ENCODE assay signal across 20 cellular contexts in genomic region chr2:145812163-145812554, GRCh38.
DNase-seq lines count a peak whose midpoint lies in the region; ATAC-seq, FAIRE-seq and TF ChIP-seq lines count a peak whose summit lies in the region.
"Had no signal": no experiment of that assay in that cellular context is flagged by ENCODE, and none has a peak within 500 bp of the region (broad histone marks: within the 10 kb centered on the region; RNA-seq: fewer than 3 reads in every experiment).

No MANE protein-coding gene starts in this region.

- H3K9ac ChIP-seq in K562 (ENCODE audit: insufficient read depth in 1 of 2, low read depth in 2 of 2, low read length in 2 of 2), result no peak overlapping the region; a peak in 1 of 4 replicates

- H3K27me3 Mint-ChIP-seq in HFFc6 (ENCODE audit: insufficient read depth), result no peaks in the 10 kb centered on the region
- H3K27me3 Mint-ChIP-seq in nephron (ENCODE audit: low read depth), result no peaks in the 10 kb centered on the region
- H3K27me3 Mint-ChIP-seq: activated CD4-positive, alpha-beta T cell treated with anti-CD3 and anti-CD28 coated beads for 36 hours; activated naive CD8-positive, alpha-beta T cell treated with anti-CD3 and anti-CD28 coated beads, Interleukin-2, amount 50 U/mL, for 24 hours; stimulated activated memory B cell treated with anti-CD40 and anti-IgM and Interleukin-4, amounts not matched to agents 10 μg/mL and 1 μg/mL and 100 μg/mL, for 72 hours had no signal

- no peaks in the 10 kb centered on the region for H3K9me1 ChIP-seq in K562 (ENCODE audit: control insufficient read depth, insufficient read depth, low read length)

- TF ChIP-seq POLR2A in K562 (conservative IDR thresholded peaks at IDR 0.05) (no peak), breast epithelium (IDR thresholded peaks at IDR 0.05) (no peak)

- POLR2A ChIA-PET in K562 (lab: Yijun Ruan, JAX), result interaction anchor here (0.5 kb wide), 1 partner anchor 43 kb away, joined by 3 read pairs; no protein-coding TSS in a partner anchor

- H4K20me1 ChIP-seq in K562 (replicated peaks; ENCODE audit: control insufficient read depth, insufficient read depth, low read length), result no peaks in the 10 kb centered on the region

- TF ChIP-seq EP300 in K562 (IDR thresholded peaks at IDR 0.05; ENCODE audit: low read length), result no peak

- H3K4me2 ChIP-seq in K562 (ENCODE audit: insufficient read depth, low read length), result peak overlapping the region; percentile 32; the same call in 1 of the 2 replicates

- H3K4me1 ChIP-seq in K562 (replicated peaks in 1 of 2; ENCODE audit: control insufficient read depth in 2 of 2, insufficient read depth in 2 of 2, low read length in 2 of 2), result peaks cover 0 to 13% of the 10 kb centered on the region in 2 experiments; a peak in 2 of 5 replicates
- H3K4me1 ChIP-seq in breast epithelium, result no peaks in the 10 kb centered on the region
- H3K4me1 ChIP-seq: lower lobe of right lung, testis had no signal

- H3K27ac ChIP-seq in K562 (ENCODE audit: extremely low read depth, low read depth, low read length), result peak overlapping the region; percentile 42; the same call in 2 of the 3 replicates
- no peak overlapping the region for H3K27ac ChIP-seq in breast epithelium
- H3K27ac ChIP-seq: lower lobe of right lung, testis had no signal

- H3K27me3 ChIP-seq in K562 (ENCODE audit: control insufficient read depth in 2 of 2, insufficient read depth in 2 of 2, low read length in 2 of 2) (no peaks in the 10 kb centered on the region), breast epithelium (no peaks in the 10 kb centered on the region)
- H3K27me3 ChIP-seq: testis had no signal

- intact Hi-C loops in K562 (cut with micrococcal nuclease), result no loop called here
- intact Hi-C loops in breast epithelium (cut with DNase I; ENCODE audit: low total_unique reads), result no loop called here

- no peak for TF ChIP-seq RAD21 in K562 (CRISPR knock-in tag; conservative IDR thresholded peaks at IDR 0.05 in 1 of 2, IDR thresholded peaks at IDR 0.05 in 1 of 2)

- H3K4me3 ChIP-seq in K562, result no peak overlapping the region
- no peak overlapping the region for H3K4me3 ChIP-seq in breast epithelium
- H3K4me3 ChIP-seq: lower lobe of right lung, testis had no signal

- peak overlapping the region; percentile 86 for H2AFZ ChIP-seq in K562 (ENCODE audit: low read depth, low read length)

- H3K9me3 ChIP-seq in K562 (replicated peaks; ENCODE audit: control insufficient read depth, insufficient read depth, low read depth, low read length) (no peaks in the 10 kb centered on the region), breast epithelium (no peaks in the 10 kb centered on the region)
- H3K9me3 ChIP-seq: lower lobe of right lung, testis had no signal

- FAIRE-seq in K562 (lab: Jason Lieb, UNC), result peak; percentile 66
- FAIRE-seq: islet of Langerhans had no signal

- peak; percentile 61 for ATAC-seq in K562
- ATAC-seq: activated CD4-positive, alpha-beta T cell treated with anti-CD3 and anti-CD28 coated beads for 36 hours; activated naive CD8-positive, alpha-beta T cell treated with anti-CD3 and anti-CD28 coated beads, Interleukin-2, amount 50 U/mL, for 24 hours; CD8-positive, alpha-beta T cell; lower lobe of right lung; stimulated activated memory B cell treated with anti-CD40 and anti-IgM and Interleukin-4, amounts not matched to agents 10 μg/mL and 1 μg/mL and 100 μg/mL, for 72 hours had no signal

- TF ChIP-seq CTCF in HFFc6 (IDR thresholded peaks at IDR 0.05), result no peak
- no peak for TF ChIP-seq CTCF in K562 (IDR thresholded peaks at IDR 0.05 in 2 of 3, conservative IDR thresholded peaks at IDR 0.05 in 1 of 3; ENCODE audit: insufficient read depth in 2 of 3, low read depth in 1 of 3, low read length in 3 of 3)
- no peak for TF ChIP-seq CTCF in nephron (IDR thresholded peaks at IDR 0.05; ENCODE audit: unreplicated experiment in 3 of 3)
- no peak for TF ChIP-seq CTCF in breast epithelium (IDR thresholded peaks at IDR 0.05)

- in situ Hi-C loops in K562 (cut with MboI), result no loop called here

- peak overlapping the region; percentile 8; the same call in 1 of the 2 replicates for H3K4me3 Mint-ChIP-seq in HFFc6
- no peak overlapping the region for H3K4me3 Mint-ChIP-seq in nephron
- H3K4me3 Mint-ChIP-seq: activated CD4-positive, alpha-beta T cell treated with anti-CD3 and anti-CD28 coated beads for 36 hours; activated naive CD8-positive, alpha-beta T cell treated with anti-CD3 and anti-CD28 coated beads, Interleukin-2, amount 50 U/mL, for 24 hours; CD8-positive, alpha-beta T cell; H9; stimulated activated memory B cell treated with anti-CD40 and anti-IgM and Interleukin-4, amounts not matched to agents 10 μg/mL and 1 μg/mL and 100 μg/mL, for 72 hours had no signal

- no peaks in the 10 kb centered on the region for H3K36me3 ChIP-seq in K562 (ENCODE audit: control insufficient read depth, insufficient read depth, low read length)
- H3K36me3 ChIP-seq in breast epithelium, result no peaks in the 10 kb centered on the region
- H3K36me3 ChIP-seq: lower lobe of right lung had no signal

- H3K27ac Mint-ChIP-seq in HFFc6, result no peak overlapping the region
- peak overlapping the region; percentile 72 to 93 (median 73) for H3K27ac Mint-ChIP-seq in nephron
- H3K27ac Mint-ChIP-seq: activated CD4-positive, alpha-beta T cell treated with anti-CD3 and anti-CD28 coated beads for 36 hours; activated naive CD8-positive, alpha-beta T cell treated with anti-CD3 and anti-CD28 coated beads, Interleukin-2, amount 50 U/mL, for 24 hours; CD8-positive, alpha-beta T cell; H9; stimulated activated memory B cell treated with anti-CD40 and anti-IgM and Interleukin-4, amounts not matched to agents 10 μg/mL and 1 μg/mL and 100 μg/mL, for 72 hours had no signal

- no TSS peak for BruUV-seq in K562 (replicated peaks; lab: Mats Ljungman, UMichigan)

- CTCF ChIA-PET in K562 (lab: Yijun Ruan, JAX; ENCODE audit: low intra/inter-chr PET ratio), result no interaction called here

- peaks cover 32% of the 10 kb centered on the region for H3K4me1 Mint-ChIP-seq in HFFc6 (ENCODE audit: low read depth)
- peaks cover 28% of the 10 kb centered on the region for H3K4me1 Mint-ChIP-seq in nephron
- H3K4me1 Mint-ChIP-seq: activated CD4-positive, alpha-beta T cell treated with anti-CD3 and anti-CD28 coated beads for 36 hours; activated naive CD8-positive, alpha-beta T cell treated with anti-CD3 and anti-CD28 coated beads, Interleukin-2, amount 50 U/mL, for 24 hours; stimulated activated memory B cell treated with anti-CD40 and anti-IgM and Interleukin-4, amounts not matched to agents 10 μg/mL and 1 μg/mL and 100 μg/mL, for 72 hours had no signal

- H3K9me3 Mint-ChIP-seq in HFFc6 (no peaks in the 10 kb centered on the region), nephron (no peaks in the 10 kb centered on the region)
- H3K9me3 Mint-ChIP-seq: activated naive CD8-positive, alpha-beta T cell treated with anti-CD3 and anti-CD28 coated beads, Interleukin-2, amount 50 U/mL, for 24 hours; CD8-positive, alpha-beta T cell; H9; stimulated activated memory B cell treated with anti-CD40 and anti-IgM and Interleukin-4, amounts not matched to agents 10 μg/mL and 1 μg/mL and 100 μg/mL, for 72 hours had no signal

- DNase-seq in DMS53 (lab: John Stamatoyannopoulos, UW) (peak; percentile 46), HFFc6 (no peak), K562 (ENCODE audit: extremely low read depth in 1 of 4, low spot score in 3 of 4) (peak in 2 of 4 experiments; percentile 10 to 41), HK-2 (ENCODE audit: unreplicated experiment) (no peak), HUDEP-2 (lab: John Stamatoyannopoulos, UW; ENCODE audit: unreplicated experiment in 76 of 76) (no peak), breast epithelium (ENCODE audit: low spot score in 2 of 2) (no peak)
- DNase-seq: activated CD4-positive, alpha-beta T cell treated with anti-CD3 and anti-CD28 coated beads for 36 hours; activated naive CD8-positive, alpha-beta T cell treated with anti-CD3 and anti-CD28 coated beads, Interleukin-2, amount 50 U/mL, for 24 hours; CD8-positive, alpha-beta T cell; DMS79 treated with DMSO at 0.1 percent for 48 hours; H9; hypothalamus; lower lobe of right lung; NCI-H1105 treated with DMSO at 0.1 percent for 48 hours; NCI-H774; Right ventricle myocardium superior; testis had no signal

- 18% methylated on average over 2 of the region's 2 CpGs for WGBS in K562 (ENCODE audit: insufficient coverage, low coverage, missing lambda C conversion rate)

- H3K36me3 Mint-ChIP-seq in HFFc6 (ENCODE audit: low read depth) (no peaks in the 10 kb centered on the region), nephron (ENCODE audit: low read depth) (no peaks in the 10 kb centered on the region)
- H3K36me3 Mint-ChIP-seq: CD8-positive, alpha-beta T cell; stimulated activated memory B cell treated with anti-CD40 and anti-IgM and Interleukin-4, amounts not matched to agents 10 μg/mL and 1 μg/mL and 100 μg/mL, for 72 hours had no signal

- no peaks in the 10 kb centered on the region for H3K79me2 ChIP-seq in K562 (ENCODE audit: control insufficient read depth, insufficient read depth, low read length)

TF ChIP-seq in K562, 482 proteins besides CTCF, POLR2A, EP300 and RAD21 (continues in another document):
- peak; percentile 94 for TF ChIP-seq MEIS2 (IDR thresholded peaks at IDR 0.05; ENCODE audit: partially characterized antibody)
